ENCODE assay signal across 2 cellular contexts in genomic region chr3:13506680-13507079, GRCh38.
TF ChIP-seq lines count a peak whose summit lies in the region.

No MANE protein-coding gene starts in this region.

TF ChIP-seq in WTC11, 78 proteins besides CTCF, POLR2A, EP300 and RAD21 (continued from another document):
- TF ChIP-seq ZNF532 (CRISPR knock-in tag; IDR thresholded peaks at IDR 0.05; ENCODE audit: borderline replicate concordance) (no peak), ATF1 (CRISPR knock-in tag; IDR thresholded peaks at IDR 0.05) (no peak), NFYB (CRISPR knock-in tag; conservative IDR thresholded peaks at IDR 0.05; ENCODE audit: low read depth) (no peak), CDX4 (CRISPR knock-in tag; IDR thresholded peaks at IDR 0.05; ENCODE audit: borderline replicate concordance) (no peak), RORB (CRISPR knock-in tag; IDR thresholded peaks at IDR 0.05) (no peak), ZNF219 (CRISPR knock-in tag; IDR thresholded peaks at IDR 0.05; ENCODE audit: borderline replicate concordance) (no peak)
- TF ChIP-seq, protein P1, sequence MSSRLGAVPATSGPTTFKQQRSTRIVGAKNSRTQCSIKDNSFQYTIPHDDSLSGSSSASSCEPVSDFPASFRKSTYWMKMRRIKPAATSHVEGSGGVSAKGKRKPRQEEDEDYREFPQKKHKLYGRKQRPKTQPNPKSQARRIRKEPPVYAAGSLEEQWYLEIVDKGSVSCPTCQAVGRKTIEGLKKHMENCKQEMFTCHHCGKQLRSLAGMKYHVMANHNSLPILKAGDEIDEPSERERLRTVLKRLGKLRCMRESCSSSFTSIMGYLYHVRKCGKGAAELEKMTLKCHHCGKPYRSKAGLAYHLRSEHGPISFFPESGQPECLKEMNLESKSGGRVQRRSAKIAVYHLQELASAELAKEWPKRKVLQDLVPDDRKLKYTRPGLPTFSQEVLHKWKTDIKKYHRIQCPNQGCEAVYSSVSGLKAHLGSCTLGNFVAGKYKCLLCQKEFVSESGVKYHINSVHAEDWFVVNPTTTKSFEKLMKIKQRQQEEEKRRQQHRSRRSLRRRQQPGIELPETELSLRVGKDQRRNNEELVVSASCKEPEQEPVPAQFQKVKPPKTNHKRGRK (CRISPR knock-in tag; IDR thresholded peaks at IDR 0.05; ENCODE audit: borderline replicate concordance), result no peak

TF ChIP-seq in HepG2, 621 proteins besides CTCF, POLR2A, EP300 and RAD21 (continued from another document):
- TF ChIP-seq, protein P2, sequence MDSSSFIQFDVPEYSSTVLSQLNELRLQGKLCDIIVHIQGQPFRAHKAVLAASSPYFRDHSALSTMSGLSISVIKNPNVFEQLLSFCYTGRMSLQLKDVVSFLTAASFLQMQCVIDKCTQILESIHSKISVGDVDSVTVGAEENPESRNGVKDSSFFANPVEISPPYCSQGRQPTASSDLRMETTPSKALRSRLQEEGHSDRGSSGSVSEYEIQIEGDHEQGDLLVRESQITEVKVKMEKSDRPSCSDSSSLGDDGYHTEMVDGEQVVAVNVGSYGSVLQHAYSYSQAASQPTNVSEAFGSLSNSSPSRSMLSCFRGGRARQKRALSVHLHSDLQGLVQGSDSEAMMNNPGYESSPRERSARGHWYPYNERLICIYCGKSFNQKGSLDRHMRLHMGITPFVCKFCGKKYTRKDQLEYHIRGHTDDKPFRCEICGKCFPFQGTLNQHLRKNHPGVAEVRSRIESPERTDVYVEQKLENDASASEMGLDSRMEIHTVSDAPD (CRISPR knock-in tag; IDR thresholded peaks at IDR 0.05), result no peak
